Comparison of ENCODE assay signal across 1 cellular context in the genomic region with DNA sequence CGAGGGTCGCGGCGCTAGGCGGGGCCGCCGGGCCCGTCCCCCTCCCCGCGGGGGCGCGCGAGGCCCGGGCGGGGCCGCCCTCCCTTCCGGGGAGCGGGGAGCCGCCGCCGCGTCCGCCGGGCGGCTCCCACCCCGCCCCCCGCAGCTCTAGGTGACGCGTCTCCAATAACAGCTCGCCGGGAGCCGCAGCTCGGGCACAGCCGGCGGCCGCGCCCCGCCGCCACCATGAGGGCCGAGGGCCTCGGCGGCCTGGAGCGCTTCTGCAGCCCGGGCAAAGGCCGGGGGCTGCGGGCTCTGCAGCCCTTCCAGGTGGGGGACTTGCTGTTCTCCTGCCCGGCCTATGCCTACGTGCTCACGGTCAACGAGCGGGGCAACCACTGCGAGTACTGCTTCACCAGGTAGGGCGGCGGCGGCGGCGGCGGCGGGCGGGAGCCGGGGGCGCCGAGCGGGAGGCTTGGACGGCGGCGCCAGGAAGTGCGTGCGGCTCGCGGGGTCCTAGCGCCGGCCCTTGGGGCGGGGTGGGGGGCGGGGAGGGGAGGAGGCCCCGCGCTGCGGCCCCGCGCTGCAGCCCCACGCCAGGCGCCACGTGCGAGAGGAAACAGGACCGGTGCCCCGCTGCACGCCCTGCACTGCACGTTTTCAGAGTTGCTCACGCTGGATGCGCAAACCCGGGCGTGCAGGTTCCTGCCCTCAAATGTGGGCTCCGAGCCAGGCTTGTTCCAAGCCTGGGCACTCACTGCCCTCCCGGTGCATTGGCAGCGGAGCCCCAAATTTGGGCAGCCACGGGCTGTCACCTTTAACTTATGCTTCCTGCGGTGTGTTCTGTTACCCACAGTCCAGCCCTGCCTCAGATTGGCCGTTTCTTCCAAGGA.
TF ChIP-seq lines count a peak whose summit lies in the region.

A gene with protein sequence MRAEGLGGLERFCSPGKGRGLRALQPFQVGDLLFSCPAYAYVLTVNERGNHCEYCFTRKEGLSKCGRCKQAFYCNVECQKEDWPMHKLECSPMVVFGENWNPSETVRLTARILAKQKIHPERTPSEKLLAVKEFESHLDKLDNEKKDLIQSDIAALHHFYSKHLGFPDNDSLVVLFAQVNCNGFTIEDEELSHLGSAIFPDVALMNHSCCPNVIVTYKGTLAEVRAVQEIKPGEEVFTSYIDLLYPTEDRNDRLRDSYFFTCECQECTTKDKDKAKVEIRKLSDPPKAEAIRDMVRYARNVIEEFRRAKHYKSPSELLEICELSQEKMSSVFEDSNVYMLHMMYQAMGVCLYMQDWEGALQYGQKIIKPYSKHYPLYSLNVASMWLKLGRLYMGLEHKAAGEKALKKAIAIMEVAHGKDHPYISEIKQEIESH (plus strand): TSS at position 130 of the 872 bp plus-strand sequence. CDS start 96 bp downstream, at position 226.

TF ChIP-seq in HEK293, 187 proteins besides CTCF, POLR2A, EP300 and RAD21 (continued from another document and continues in another):
- TF ChIP-seq ZNF324 (tag by site-specific recombination; IDR thresholded peaks at IDR 0.05) (no peak), ZNF548 (tag by site-specific recombination; IDR thresholded peaks at IDR 0.05) (no peak), ZNF214 (tag by site-specific recombination; IDR thresholded peaks at IDR 0.05; ENCODE audit: borderline replicate concordance) (no peak), MEIS1 (CRISPR knock-in tag; IDR thresholded peaks at IDR 0.05; ENCODE audit: borderline replicate concordance) (no peak), ZNF473 (tag by site-specific recombination; IDR thresholded peaks at IDR 0.05) (no peak), ZNF670 (tag by site-specific recombination; IDR thresholded peaks at IDR 0.05; ENCODE audit: low read depth) (no peak), TCF7L2 (IDR thresholded peaks at IDR 0.05; ENCODE audit: borderline replicate concordance, low read depth, low read length) (no peak), ZBTB17 (tag by site-specific recombination; IDR thresholded peaks at IDR 0.05) (no peak), ZNF785 (tag by site-specific recombination; IDR thresholded peaks at IDR 0.05) (no peak), ZFP3 (tag by site-specific recombination; IDR thresholded peaks at IDR 0.05; ENCODE audit: low read depth) (no peak), KLF16 (tag by site-specific recombination; IDR thresholded peaks at IDR 0.05) (peak; percentile 73), MYNN (tag by site-specific recombination; IDR thresholded peaks at IDR 0.05; ENCODE audit: borderline replicate concordance) (no peak), ZNF658 (tag by site-specific recombination; IDR thresholded peaks at IDR 0.05) (no peak), ZNF416 (tag by site-specific recombination; IDR thresholded peaks at IDR 0.05) (no peak), RBAK (tag by site-specific recombination; IDR thresholded peaks at IDR 0.05) (no peak), HOXC10 (CRISPR knock-in tag; IDR thresholded peaks at IDR 0.05) (no peak), ZEB2 (tag by site-specific recombination; IDR thresholded peaks at IDR 0.05) (no peak), ZNF239 (tag by site-specific recombination; IDR thresholded peaks at IDR 0.05) (no peak), ZNF677 (tag by site-specific recombination; IDR thresholded peaks at IDR 0.05) (no peak), ZNF292 (tag by site-specific recombination; IDR thresholded peaks at IDR 0.05; ENCODE audit: borderline replicate concordance, low read depth) (no peak), ZFP37 (tag by site-specific recombination; IDR thresholded peaks at IDR 0.05) (no peak), ZNF561 (tag by site-specific recombination; IDR thresholded peaks at IDR 0.05; ENCODE audit: borderline replicate concordance) (no peak; the same call in 1 of the 2 replicates), ZNF223 (tag by site-specific recombination; IDR thresholded peaks at IDR 0.05) (no peak), ZBTB48 (tag by site-specific recombination; IDR thresholded peaks at IDR 0.05) (no peak), ZNF140 (tag by site-specific recombination; IDR thresholded peaks at IDR 0.05) (no peak), ZNF391 (tag by site-specific recombination; IDR thresholded peaks at IDR 0.05; ENCODE audit: borderline replicate concordance, low read depth) (no peak), ZSCAN30 (tag by site-specific recombination; IDR thresholded peaks at IDR 0.05) (peak; percentile 32), ZBTB8A (tag by site-specific recombination; IDR thresholded peaks at IDR 0.05) (peak; percentile 98), ZNF426 (tag by site-specific recombination; IDR thresholded peaks at IDR 0.05) (no peak)
- TF ChIP-seq, protein P1, sequence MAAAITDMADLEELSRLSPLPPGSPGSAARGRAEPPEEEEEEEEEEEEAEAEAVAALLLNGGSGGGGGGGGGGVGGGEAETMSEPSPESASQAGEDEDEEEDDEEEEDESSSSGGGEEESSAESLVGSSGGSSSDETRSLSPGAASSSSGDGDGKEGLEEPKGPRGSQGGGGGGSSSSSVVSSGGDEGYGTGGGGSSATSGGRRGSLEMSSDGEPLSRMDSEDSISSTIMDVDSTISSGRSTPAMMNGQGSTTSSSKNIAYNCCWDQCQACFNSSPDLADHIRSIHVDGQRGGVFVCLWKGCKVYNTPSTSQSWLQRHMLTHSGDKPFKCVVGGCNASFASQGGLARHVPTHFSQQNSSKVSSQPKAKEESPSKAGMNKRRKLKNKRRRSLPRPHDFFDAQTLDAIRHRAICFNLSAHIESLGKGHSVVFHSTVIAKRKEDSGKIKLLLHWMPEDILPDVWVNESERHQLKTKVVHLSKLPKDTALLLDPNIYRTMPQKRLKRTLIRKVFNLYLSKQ (tag by site-specific recombination; IDR thresholded peaks at IDR 0.05; ENCODE audit: borderline replicate concordance): no peak
- TF ChIP-seq, protein P2, sequence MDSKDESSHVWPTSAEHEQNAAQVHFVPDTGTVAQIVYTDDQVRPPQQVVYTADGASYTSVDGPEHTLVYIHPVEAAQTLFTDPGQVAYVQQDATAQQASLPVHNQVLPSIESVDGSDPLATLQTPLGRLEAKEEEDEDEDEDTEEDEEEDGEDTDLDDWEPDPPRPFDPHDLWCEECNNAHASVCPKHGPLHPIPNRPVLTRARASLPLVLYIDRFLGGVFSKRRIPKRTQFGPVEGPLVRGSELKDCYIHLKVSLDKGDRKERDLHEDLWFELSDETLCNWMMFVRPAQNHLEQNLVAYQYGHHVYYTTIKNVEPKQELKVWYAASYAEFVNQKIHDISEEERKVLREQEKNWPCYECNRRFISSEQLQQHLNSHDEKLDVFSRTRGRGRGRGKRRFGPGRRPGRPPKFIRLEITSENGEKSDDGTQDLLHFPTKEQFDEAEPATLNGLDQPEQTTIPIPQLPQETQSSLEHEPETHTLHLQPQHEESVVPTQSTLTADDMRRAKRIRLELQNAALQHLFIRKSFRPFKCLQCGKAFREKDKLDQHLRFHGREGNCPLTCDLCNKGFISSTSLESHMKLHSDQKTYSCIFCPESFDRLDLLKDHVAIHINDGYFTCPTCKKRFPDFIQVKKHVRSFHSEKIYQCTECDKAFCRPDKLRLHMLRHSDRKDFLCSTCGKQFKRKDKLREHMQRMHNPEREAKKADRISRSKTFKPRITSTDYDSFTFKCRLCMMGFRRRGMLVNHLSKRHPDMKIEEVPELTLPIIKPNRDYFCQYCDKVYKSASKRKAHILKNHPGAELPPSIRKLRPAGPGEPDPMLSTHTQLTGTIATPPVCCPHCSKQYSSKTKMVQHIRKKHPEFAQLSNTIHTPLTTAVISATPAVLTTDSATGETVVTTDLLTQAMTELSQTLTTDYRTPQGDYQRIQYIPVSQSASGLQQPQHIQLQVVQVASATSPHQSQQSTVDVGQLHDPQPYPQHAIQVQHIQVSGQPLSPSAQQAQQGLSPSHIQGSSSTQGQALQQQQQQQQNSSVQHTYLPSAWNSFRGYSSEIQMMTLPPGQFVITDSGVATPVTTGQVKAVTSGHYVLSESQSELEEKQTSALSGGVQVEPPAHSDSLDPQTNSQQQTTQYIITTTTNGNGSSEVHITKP (tag by site-specific recombination; IDR thresholded peaks at IDR 0.05): peak; percentile 70
- TF ChIP-seq, protein P3, sequence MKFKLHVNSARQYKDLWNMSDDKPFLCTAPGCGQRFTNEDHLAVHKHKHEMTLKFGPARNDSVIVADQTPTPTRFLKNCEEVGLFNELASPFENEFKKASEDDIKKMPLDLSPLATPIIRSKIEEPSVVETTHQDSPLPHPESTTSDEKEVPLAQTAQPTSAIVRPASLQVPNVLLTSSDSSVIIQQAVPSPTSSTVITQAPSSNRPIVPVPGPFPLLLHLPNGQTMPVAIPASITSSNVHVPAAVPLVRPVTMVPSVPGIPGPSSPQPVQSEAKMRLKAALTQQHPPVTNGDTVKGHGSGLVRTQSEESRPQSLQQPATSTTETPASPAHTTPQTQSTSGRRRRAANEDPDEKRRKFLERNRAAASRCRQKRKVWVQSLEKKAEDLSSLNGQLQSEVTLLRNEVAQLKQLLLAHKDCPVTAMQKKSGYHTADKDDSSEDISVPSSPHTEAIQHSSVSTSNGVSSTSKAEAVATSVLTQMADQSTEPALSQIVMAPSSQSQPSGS (tag by site-specific recombination; IDR thresholded peaks at IDR 0.05; ENCODE audit: low read depth): no peak
- TF ChIP-seq, protein P4, sequence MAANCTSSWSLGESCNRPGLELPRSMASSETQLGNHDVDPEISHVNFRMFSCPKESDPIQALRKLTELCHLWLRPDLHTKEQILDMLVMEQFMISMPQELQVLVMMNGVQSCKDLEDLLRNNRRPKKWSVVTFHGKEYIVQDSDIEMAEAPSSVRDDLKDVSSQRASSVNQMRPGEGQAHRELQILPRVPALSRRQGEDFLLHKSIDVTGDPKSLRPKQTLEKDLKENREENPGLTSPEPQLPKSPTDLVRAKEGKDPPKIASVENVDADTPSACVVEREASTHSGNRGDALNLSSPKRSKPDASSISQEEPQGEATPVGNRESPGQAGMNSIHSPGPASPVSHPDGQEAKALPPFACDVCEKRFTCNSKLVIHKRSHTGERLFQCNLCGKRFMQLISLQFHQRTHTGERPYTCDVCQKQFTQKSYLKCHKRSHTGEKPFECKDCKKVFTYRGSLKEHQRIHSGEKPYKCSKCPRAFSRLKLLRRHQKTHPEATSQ (tag by site-specific recombination; IDR thresholded peaks at IDR 0.05): no peak
- TF ChIP-seq, protein P5, sequence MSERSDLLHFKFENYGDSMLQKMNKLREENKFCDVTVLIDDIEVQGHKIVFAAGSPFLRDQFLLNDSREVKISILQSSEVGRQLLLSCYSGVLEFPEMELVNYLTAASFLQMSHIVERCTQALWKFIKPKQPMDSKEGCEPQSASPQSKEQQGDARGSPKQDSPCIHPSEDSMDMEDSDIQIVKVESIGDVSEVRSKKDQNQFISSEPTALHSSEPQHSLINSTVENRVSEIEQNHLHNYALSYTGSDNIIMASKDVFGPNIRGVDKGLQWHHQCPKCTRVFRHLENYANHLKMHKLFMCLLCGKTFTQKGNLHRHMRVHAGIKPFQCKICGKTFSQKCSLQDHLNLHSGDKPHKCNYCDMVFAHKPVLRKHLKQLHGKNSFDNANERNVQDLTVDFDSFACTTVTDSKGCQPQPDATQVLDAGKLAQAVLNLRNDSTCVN (tag by site-specific recombination; optimal IDR thresholded peaks at IDR 0.05): peak; percentile 68
- TF ChIP-seq, protein P6, sequence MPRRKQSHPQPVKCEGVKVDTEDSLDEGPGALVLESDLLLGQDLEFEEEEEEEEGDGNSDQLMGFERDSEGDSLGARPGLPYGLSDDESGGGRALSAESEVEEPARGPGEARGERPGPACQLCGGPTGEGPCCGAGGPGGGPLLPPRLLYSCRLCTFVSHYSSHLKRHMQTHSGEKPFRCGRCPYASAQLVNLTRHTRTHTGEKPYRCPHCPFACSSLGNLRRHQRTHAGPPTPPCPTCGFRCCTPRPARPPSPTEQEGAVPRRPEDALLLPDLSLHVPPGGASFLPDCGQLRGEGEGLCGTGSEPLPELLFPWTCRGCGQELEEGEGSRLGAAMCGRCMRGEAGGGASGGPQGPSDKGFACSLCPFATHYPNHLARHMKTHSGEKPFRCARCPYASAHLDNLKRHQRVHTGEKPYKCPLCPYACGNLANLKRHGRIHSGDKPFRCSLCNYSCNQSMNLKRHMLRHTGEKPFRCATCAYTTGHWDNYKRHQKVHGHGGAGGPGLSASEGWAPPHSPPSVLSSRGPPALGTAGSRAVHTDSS (tag by site-specific recombination; IDR thresholded peaks at IDR 0.05): no peak
- TF ChIP-seq, protein P7, sequence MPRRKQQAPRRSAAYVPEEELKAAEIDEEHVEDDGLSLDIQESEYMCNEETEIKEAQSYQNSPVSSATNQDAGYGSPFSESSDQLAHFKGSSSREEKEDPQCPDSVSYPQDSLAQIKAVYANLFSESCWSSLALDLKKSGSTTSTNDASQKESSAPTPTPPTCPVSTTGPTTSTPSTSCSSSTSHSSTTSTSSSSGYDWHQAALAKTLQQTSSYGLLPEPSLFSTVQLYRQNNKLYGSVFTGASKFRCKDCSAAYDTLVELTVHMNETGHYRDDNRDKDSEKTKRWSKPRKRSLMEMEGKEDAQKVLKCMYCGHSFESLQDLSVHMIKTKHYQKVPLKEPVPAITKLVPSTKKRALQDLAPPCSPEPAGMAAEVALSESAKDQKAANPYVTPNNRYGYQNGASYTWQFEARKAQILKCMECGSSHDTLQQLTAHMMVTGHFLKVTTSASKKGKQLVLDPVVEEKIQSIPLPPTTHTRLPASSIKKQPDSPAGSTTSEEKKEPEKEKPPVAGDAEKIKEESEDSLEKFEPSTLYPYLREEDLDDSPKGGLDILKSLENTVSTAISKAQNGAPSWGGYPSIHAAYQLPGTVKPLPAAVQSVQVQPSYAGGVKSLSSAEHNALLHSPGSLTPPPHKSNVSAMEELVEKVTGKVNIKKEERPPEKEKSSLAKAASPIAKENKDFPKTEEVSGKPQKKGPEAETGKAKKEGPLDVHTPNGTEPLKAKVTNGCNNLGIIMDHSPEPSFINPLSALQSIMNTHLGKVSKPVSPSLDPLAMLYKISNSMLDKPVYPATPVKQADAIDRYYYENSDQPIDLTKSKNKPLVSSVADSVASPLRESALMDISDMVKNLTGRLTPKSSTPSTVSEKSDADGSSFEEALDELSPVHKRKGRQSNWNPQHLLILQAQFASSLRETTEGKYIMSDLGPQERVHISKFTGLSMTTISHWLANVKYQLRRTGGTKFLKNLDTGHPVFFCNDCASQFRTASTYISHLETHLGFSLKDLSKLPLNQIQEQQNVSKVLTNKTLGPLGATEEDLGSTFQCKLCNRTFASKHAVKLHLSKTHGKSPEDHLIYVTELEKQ (tag by site-specific recombination; IDR thresholded peaks at IDR 0.05; ENCODE audit: borderline replicate concordance): no peak
- TF ChIP-seq, protein P8, sequence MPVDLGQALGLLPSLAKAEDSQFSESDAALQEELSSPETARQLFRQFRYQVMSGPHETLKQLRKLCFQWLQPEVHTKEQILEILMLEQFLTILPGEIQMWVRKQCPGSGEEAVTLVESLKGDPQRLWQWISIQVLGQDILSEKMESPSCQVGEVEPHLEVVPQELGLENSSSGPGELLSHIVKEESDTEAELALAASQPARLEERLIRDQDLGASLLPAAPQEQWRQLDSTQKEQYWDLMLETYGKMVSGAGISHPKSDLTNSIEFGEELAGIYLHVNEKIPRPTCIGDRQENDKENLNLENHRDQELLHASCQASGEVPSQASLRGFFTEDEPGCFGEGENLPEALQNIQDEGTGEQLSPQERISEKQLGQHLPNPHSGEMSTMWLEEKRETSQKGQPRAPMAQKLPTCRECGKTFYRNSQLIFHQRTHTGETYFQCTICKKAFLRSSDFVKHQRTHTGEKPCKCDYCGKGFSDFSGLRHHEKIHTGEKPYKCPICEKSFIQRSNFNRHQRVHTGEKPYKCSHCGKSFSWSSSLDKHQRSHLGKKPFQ (tag by site-specific recombination; IDR thresholded peaks at IDR 0.05): no peak
- TF ChIP-seq, protein P9, sequence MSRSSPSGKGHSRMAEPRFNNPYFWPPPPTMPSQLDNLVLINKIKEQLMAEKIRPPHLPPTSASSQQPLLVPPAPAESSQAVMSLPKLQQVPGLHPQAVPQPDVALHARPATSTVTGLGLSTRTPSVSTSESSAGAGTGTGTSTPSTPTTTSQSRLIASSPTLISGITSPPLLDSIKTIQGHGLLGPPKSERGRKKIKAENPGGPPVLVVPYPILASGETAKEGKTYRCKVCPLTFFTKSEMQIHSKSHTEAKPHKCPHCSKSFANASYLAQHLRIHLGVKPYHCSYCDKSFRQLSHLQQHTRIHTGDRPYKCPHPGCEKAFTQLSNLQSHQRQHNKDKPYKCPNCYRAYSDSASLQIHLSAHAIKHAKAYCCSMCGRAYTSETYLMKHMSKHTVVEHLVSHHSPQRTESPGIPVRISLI (tag by site-specific recombination; IDR thresholded peaks at IDR 0.05): no peak
